ENCODE assay signal across 8 cellular contexts in genomic region chr6:15246217-15247211, GRCh38. TPM values are rescaled to one million over a fixed set of nuclear protein-coding genes. Genes with fewer than 3 reads are reported as not detected.
DNase-seq lines count a peak whose midpoint lies in the region; ATAC-seq, FAIRE-seq and TF ChIP-seq lines count a peak whose summit lies in the region.

No MANE protein-coding gene starts in this region.

- peak overlapping the region; percentile 74 for H3K27ac ChIP-seq in IMR-90 (ENCODE audit: insufficient read depth, low read length)
- peak overlapping the region; percentile 30 to 98 for H3K27ac ChIP-seq in small intestine (ENCODE audit: low read depth in 1 of 2, low read length in 1 of 2)

- peaks cover 59% of the 10 kb centered on the region for H3K36me3 Mint-ChIP-seq in activated T-helper 17 cell treated with anti-CD3 and anti-CD28 coated beads, Interleukin-2, amount 50 U/mL, for 72 hours (ENCODE audit: low read depth)
- no peaks in the 10 kb centered on the region for H3K36me3 Mint-ChIP-seq in glutamatergic neuron (ENCODE audit: unreplicated experiment)

- peak overlapping the region; percentile 80 for H3K14ac ChIP-seq in IMR-90 (replicated peaks; ENCODE audit: low read depth, low read length)

- TF ChIP-seq POLR2A in IMR-90 (IDR thresholded peaks at IDR 0.05; ENCODE audit: low read depth, low read length) = peak; percentile 7; the same call in 1 of the 2 replicates

- DNase-seq in BE2C (no peak), IMR-90 (peak; percentile 49), glutamatergic neuron (no peak), small intestine (no peak), NCI-H1436 (lab: John Stamatoyannopoulos, UW) (no peak), AG20443 (ENCODE audit: low spot score) (no peak), HPDE6-E6E7 (ENCODE audit: extremely low spot score) (no peak)

- no peak for TF ChIP-seq CTCF in BE2C (IDR thresholded peaks at IDR 0.05; ENCODE audit: low read depth, low read length)
- TF ChIP-seq CTCF in IMR-90 (conservative IDR thresholded peaks at IDR 0.05; ENCODE audit: low read depth, low read length) = no peak
- TF ChIP-seq CTCF in glutamatergic neuron (IDR thresholded peaks at IDR 0.05; ENCODE audit: partially characterized antibody, unreplicated experiment) = no peak

- peak overlapping the region; percentile 87 for H3K56ac ChIP-seq in IMR-90 (ENCODE audit: extremely low read depth, insufficient read depth, low read length)

- 0 out of 2 replicates have a peak overlapping the region, but pooled peaks have one; percentile 12 for H2BK20ac ChIP-seq in IMR-90 (ENCODE audit: low read depth, low read length)

- peaks cover 3% of the 10 kb centered on the region; the same call in 1 of the 2 replicates for H3K9me1 ChIP-seq in IMR-90 (ENCODE audit: insufficient read depth, low read length)

- H3K4me1 Mint-ChIP-seq in activated T-helper 17 cell treated with anti-CD3 and anti-CD28 coated beads, Interleukin-2, amount 50 U/mL, for 72 hours = peaks cover 24% of the 10 kb centered on the region
- peaks cover 22% of the 10 kb centered on the region for H3K4me1 Mint-ChIP-seq in glutamatergic neuron (ENCODE audit: low read depth, unreplicated experiment)

- CTCF ChIA-PET in IMR-90 (lab: Yijun Ruan, JAX) = interaction anchor here (0.6 kb wide), 2 partner anchors 77 to 1118 kb away, joined by 3 to 4 read pairs; no protein-coding TSS in a partner anchor

- dilution Hi-C loops in IMR-90 (cut with HindIII; ENCODE audit: low sequenced_read_pairs, unreplicated experiment) = no loop called here

- peak overlapping the region; percentile 74 for H2AK9ac ChIP-seq in IMR-90 (replicated peaks; ENCODE audit: low read depth, low read length, poor library complexity)

- FAIRE-seq in small intestine (lab: Jason Lieb, UNC) = no peak

- peak overlapping the region in 1 of 2 experiments; percentile 46; a peak in 2 of 4 replicates for H4K8ac ChIP-seq in IMR-90 (ENCODE audit: low read depth in 2 of 2, low read length in 2 of 2)

- H3K4me3 ChIP-seq in BE2C (ENCODE audit: low read depth, low read length) = peak overlapping the region; percentile 89
- peak overlapping the region; percentile 69 for H3K4me3 ChIP-seq in IMR-90 (ENCODE audit: insufficient read depth, low read depth, low read length)
- peak overlapping the region; percentile 98 for H3K4me3 ChIP-seq in small intestine (ENCODE audit: low read depth in 1 of 2, low read length in 2 of 2)

- H2BK15ac ChIP-seq in IMR-90 (ENCODE audit: low read depth, low read length) = peak overlapping the region; percentile 21; the same call in 1 of the 3 replicates

- TF ChIP-seq RAD21 in IMR-90 (IDR thresholded peaks at IDR 0.05; ENCODE audit: low read length) = no peak

- H3K79me1 ChIP-seq in IMR-90 (ENCODE audit: low read depth in 1 of 2, low read length in 2 of 2) = peaks cover 3 to 45% of the 10 kb centered on the region in 2 experiments; a peak in 2 of 4 replicates

- no peak for ATAC-seq in IMR-90 (ENCODE audit: low read depth)
- ATAC-seq in activated T-helper 17 cell treated with anti-CD3 and anti-CD28 coated beads, Interleukin-2, amount 50 U/mL, for 72 hours (replicated peaks) = no peak

- H3K9me3 Mint-ChIP-seq in activated T-helper 17 cell treated with anti-CD3 and anti-CD28 coated beads, Interleukin-2, amount 50 U/mL, for 72 hours = no peaks in the 10 kb centered on the region
- peaks cover 24% of the 10 kb centered on the region for H3K9me3 Mint-ChIP-seq in glutamatergic neuron (ENCODE audit: unreplicated experiment)

- H3K27ac Mint-ChIP-seq in activated T-helper 17 cell treated with anti-CD3 and anti-CD28 coated beads, Interleukin-2, amount 50 U/mL, for 72 hours = peak overlapping the region; percentile 100
- peak overlapping the region; percentile 91 for H3K27ac Mint-ChIP-seq in glutamatergic neuron (ENCODE audit: unreplicated experiment)

- peak overlapping the region; percentile 55; the same call in 1 of the 2 replicates for H4K5ac ChIP-seq in IMR-90 (ENCODE audit: low read depth, low read length)

- H3K18ac ChIP-seq in IMR-90 (ENCODE audit: low read depth, low read length) = peak overlapping the region; percentile 91; the same call in 1 of the 2 replicates

- H3K27me3 ChIP-seq in BE2C (no peaks in the 10 kb centered on the region), IMR-90 (ENCODE audit: control insufficient read depth, insufficient read depth, low read length) (no peaks in the 10 kb centered on the region), small intestine (ENCODE audit: control insufficient read depth in 2 of 2, insufficient read depth in 2 of 2, low read length in 2 of 2) (no peaks in the 10 kb centered on the region)

- H3K9me3 ChIP-seq in BE2C = no peaks in the 10 kb centered on the region
- H3K9me3 ChIP-seq in IMR-90 (ENCODE audit: control insufficient read depth, insufficient read depth, low read length) = no peaks in the 10 kb centered on the region
- no peaks in the 10 kb centered on the region for H3K9me3 ChIP-seq in small intestine (ENCODE audit: control insufficient read depth, low read depth)

- 0% methylated on average over 4 of the region's 24 CpGs; no CpG with 5 or more reads in 1 of the 2 experiments for WGBS in IMR-90 (ENCODE audit: extremely low coverage in 2 of 2, insufficient read length in 1 of 2), 2 experiments
- WGBS in small intestine, 3 donors = 0% methylated on average over 23 to 24 of the region's 24 CpGs

- peaks cover 31% of the 10 kb centered on the region for H4K20me1 ChIP-seq in IMR-90 (ENCODE audit: insufficient read depth, low read length)

- TSS peak; percentile 85 for BruUV-seq in IMR-90 (replicated peaks; lab: Mats Ljungman, UMichigan)

- no peaks in the 10 kb centered on the region for H3K36me3 ChIP-seq in BE2C
- H3K36me3 ChIP-seq in IMR-90 (ENCODE audit: control insufficient read depth, insufficient read depth, low read length) = no peaks in the 10 kb centered on the region
- no peaks in the 10 kb centered on the region for H3K36me3 ChIP-seq in small intestine (ENCODE audit: control insufficient read depth in 2 of 2, insufficient read depth in 2 of 2, low read length in 2 of 2)

- peak overlapping the region; percentile 74 for H2AFZ ChIP-seq in IMR-90 (replicated peaks; ENCODE audit: low read length, poor library complexity)

- H4K91ac ChIP-seq in IMR-90 (ENCODE audit: insufficient read depth, low read depth, low read length) = peak overlapping the region; percentile 43

- peak overlapping the region; percentile 87 for H2BK5ac ChIP-seq in IMR-90 (ENCODE audit: low read depth, low read length, poor library complexity, severe bottlenecking)

- peak overlapping the region; percentile 67 for H3K4ac ChIP-seq in IMR-90 (ENCODE audit: low read depth, low read length)

- POLR2A ChIA-PET in IMR-90 (lab: Charles Lee; ENCODE audit: unreplicated experiment) = interaction anchor here (0.7 kb wide), 1 partner anchor 140 kb away, joined by 12 read pairs; no protein-coding TSS in a partner anchor

- peak overlapping the region; percentile 100 for H3K4me3 Mint-ChIP-seq in activated T-helper 17 cell treated with anti-CD3 and anti-CD28 coated beads, Interleukin-2, amount 50 U/mL, for 72 hours
- peak overlapping the region; percentile 96 for H3K4me3 Mint-ChIP-seq in glutamatergic neuron (ENCODE audit: unreplicated experiment)

- intact Hi-C loops in IMR-90 (cut with micrococcal nuclease) = loop anchor here (1.0 to 10.0 kb wide), 5 partner anchors 144 to 504 kb away; no protein-coding TSS in a partner anchor

- in situ Hi-C loops in IMR-90 (cut with MboI; ENCODE audit: low sequenced_read_pairs) = loop anchor here (10.0 kb wide), 1 partner anchor 1032 kb away; no protein-coding TSS in a partner anchor

- peak overlapping the region; percentile 91 for H3K4me2 ChIP-seq in IMR-90 (ENCODE audit: low read depth, low read length)

- H2BK120ac ChIP-seq in IMR-90 (ENCODE audit: low read depth, low read length) = peak overlapping the region; percentile 56; the same call in 1 of the 2 replicates

- no peak overlapping the region for H2AK5ac ChIP-seq in IMR-90 (ENCODE audit: low read depth, low read length)

- no peaks in the 10 kb centered on the region for H3K27me3 Mint-ChIP-seq in activated T-helper 17 cell treated with anti-CD3 and anti-CD28 coated beads, Interleukin-2, amount 50 U/mL, for 72 hours
- H3K27me3 Mint-ChIP-seq in glutamatergic neuron (ENCODE audit: unreplicated experiment) = peaks cover 21% of the 10 kb centered on the region

- H3K4me1 ChIP-seq in BE2C (no peaks in the 10 kb centered on the region; the same call in 1 of the 2 replicates), IMR-90 (ENCODE audit: control insufficient read depth, insufficient read depth, low read length) (peaks cover 5% of the 10 kb centered on the region), small intestine (ENCODE audit: control insufficient read depth in 2 of 2, insufficient read depth in 1 of 2, low read depth in 1 of 2, low read length in 1 of 2) (no peaks in the 10 kb centered on the region)

- peak overlapping the region; percentile 96 for H3K9ac ChIP-seq in IMR-90 (ENCODE audit: low read depth, low read length)

- H3K23ac ChIP-seq in IMR-90 (ENCODE audit: low read depth, low read length) = peak overlapping the region; percentile 89

TF ChIP-seq in IMR-90, 13 proteins besides CTCF, POLR2A, EP300 and RAD21 (continues in another document):
- no peak for TF ChIP-seq FOS (IDR thresholded peaks at IDR 0.05; ENCODE audit: low read depth, low read length)
- TF ChIP-seq CHD1 (IDR thresholded peaks at IDR 0.05; ENCODE audit: low read depth, low read length) = peak; percentile 11
- TF ChIP-seq RCOR1 (IDR thresholded peaks at IDR 0.05; ENCODE audit: insufficient replicate concordance, low read length) = no peak
- no peak for TF ChIP-seq ELK1 (IDR thresholded peaks at IDR 0.05; ENCODE audit: borderline replicate concordance, low read depth, low read length)

RNA-seq across cellular contexts. Expression of gene JARID2, which starts 0.6 kb away (rescaled TPM):
- polyA plus RNA-seq in BE2C (2012; ENCODE audit: insufficient read depth, insufficient read length, low read depth) = 32.0 TPM
- total RNA-seq in IMR-90 (2012; rRNA removed) = 12.9 and 13.1 TPM in 2 replicates
- polyA plus RNA-seq in IMR-90 (2012; rRNA removed) = 9.6 TPM in 2 replicates
- 4.7 and 5.7 TPM in 2 replicates for polyA plus RNA-seq in IMR-90 (2012; cell fraction: cytosol; rRNA removed)
- 14.8 and 23.2 TPM in 2 replicates for polyA plus RNA-seq in IMR-90 (2012; cell fraction: nucleus; rRNA removed; ENCODE audit: low replicate concordance)
- total RNA-seq in activated T-helper 17 cell treated with anti-CD3 and anti-CD28 coated beads, Interleukin-2, amount 50 U/mL, for 72 hours = 10 to 100 TPM; 20.7 to 50.3 TPM
- total RNA-seq in glutamatergic neuron (ENCODE audit: unreplicated experiment) = 83.8 TPM
- polyA plus RNA-seq in small intestine = 1 to 10 TPM; 4.9 to 8.0 (median 5.4) TPM
